ENCODE assay signal across 1 cellular context in the genomic region with DNA sequence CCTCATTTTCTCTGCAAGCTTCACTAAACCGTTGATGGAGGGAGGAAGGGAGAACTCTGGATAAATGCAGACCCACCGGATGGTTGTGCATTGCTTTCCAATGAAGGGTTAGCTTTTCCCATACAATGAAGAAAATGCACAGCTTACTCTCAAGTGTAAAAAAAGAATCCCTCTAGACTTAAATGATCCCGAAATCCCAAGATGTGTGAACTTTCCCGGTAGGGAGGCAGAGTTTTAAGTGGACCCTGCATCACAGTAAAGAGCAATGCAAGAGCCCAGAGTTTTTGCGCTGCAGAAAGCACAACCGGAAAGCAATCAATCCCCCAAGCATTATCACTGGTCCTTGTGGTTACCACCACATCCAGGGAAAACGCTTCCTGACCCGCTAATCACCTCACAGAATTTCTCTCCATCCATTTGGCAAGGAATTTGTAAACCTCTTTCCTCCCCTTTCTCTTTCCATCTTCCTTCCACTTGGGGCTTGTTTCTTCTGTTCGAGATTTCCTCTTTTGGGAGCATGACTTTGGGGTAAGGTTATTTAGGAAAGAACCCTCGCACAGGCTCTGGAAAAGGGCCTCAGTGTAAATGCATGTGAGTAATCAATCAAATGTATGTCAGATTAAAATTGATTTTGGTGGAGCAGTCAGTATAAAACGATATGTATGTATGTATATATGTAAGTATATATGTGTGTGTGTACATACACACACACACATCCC.
TF ChIP-seq lines count a peak whose summit lies in the region.

No MANE protein-coding gene starts in this region.

TF ChIP-seq in IMR-90, 13 proteins besides CTCF, POLR2A, EP300 and RAD21:
- TF ChIP-seq CEBPB (IDR thresholded peaks at IDR 0.05; ENCODE audit: low read depth, low read length) (no peak), FOS (IDR thresholded peaks at IDR 0.05; ENCODE audit: low read depth, low read length) (no peak), RCOR1 (IDR thresholded peaks at IDR 0.05; ENCODE audit: insufficient replicate concordance, low read length) (no peak), BHLHE40 (IDR thresholded peaks at IDR 0.05; ENCODE audit: low read depth, low read length) (no peak), MXI1 (IDR thresholded peaks at IDR 0.05; ENCODE audit: borderline replicate concordance, low read depth, low read length) (no peak), CHD1 (IDR thresholded peaks at IDR 0.05; ENCODE audit: low read depth, low read length) (no peak), MAZ (IDR thresholded peaks at IDR 0.05; ENCODE audit: borderline replicate concordance, low read depth, low read length) (no peak), SMC3 (IDR thresholded peaks at IDR 0.05; ENCODE audit: low read depth, low read length) (no peak), MAFK (IDR thresholded peaks at IDR 0.05; ENCODE audit: low read depth, low read length) (no peak), RFX5 (IDR thresholded peaks at IDR 0.05; ENCODE audit: low read depth, low read length) (no peak), NFE2L2 (IDR thresholded peaks at IDR 0.05; ENCODE audit: low read depth, low read length) (no peak)
- TF ChIP-seq, protein P1, sequence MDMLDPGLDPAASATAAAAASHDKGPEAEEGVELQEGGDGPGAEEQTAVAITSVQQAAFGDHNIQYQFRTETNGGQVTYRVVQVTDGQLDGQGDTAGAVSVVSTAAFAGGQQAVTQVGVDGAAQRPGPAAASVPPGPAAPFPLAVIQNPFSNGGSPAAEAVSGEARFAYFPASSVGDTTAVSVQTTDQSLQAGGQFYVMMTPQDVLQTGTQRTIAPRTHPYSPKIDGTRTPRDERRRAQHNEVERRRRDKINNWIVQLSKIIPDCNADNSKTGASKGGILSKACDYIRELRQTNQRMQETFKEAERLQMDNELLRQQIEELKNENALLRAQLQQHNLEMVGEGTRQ (IDR thresholded peaks at IDR 0.05; ENCODE audit: low read depth, low read length), result no peak
- TF ChIP-seq, protein P2, sequence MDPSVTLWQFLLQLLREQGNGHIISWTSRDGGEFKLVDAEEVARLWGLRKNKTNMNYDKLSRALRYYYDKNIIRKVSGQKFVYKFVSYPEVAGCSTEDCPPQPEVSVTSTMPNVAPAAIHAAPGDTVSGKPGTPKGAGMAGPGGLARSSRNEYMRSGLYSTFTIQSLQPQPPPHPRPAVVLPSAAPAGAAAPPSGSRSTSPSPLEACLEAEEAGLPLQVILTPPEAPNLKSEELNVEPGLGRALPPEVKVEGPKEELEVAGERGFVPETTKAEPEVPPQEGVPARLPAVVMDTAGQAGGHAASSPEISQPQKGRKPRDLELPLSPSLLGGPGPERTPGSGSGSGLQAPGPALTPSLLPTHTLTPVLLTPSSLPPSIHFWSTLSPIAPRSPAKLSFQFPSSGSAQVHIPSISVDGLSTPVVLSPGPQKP (IDR thresholded peaks at IDR 0.05; ENCODE audit: borderline replicate concordance, low read depth, low read length), result no peak
